1 cellular context compared by ENCODE assay signal in genomic region chr3:195445885-195446284, GRCh38.
A peak's percentile ranks its signal among the peaks of the same experiment; 100 is the strongest.
TF ChIP-seq lines count a peak whose summit lies in the region.

No MANE protein-coding gene starts in this region.

TF ChIP-seq in H1, 55 proteins besides CTCF, POLR2A, EP300 and RAD21:
- peak; percentile 65 for TF ChIP-seq TAF7 (optimal IDR thresholded peaks at IDR 0.05; ENCODE audit: borderline replicate concordance, low read depth, low read length)
- TF ChIP-seq TEAD4 (IDR thresholded peaks at IDR 0.05; ENCODE audit: low read depth, low read length): no peak
